ENCODE assay signal across 22 cellular contexts in the genomic region with DNA sequence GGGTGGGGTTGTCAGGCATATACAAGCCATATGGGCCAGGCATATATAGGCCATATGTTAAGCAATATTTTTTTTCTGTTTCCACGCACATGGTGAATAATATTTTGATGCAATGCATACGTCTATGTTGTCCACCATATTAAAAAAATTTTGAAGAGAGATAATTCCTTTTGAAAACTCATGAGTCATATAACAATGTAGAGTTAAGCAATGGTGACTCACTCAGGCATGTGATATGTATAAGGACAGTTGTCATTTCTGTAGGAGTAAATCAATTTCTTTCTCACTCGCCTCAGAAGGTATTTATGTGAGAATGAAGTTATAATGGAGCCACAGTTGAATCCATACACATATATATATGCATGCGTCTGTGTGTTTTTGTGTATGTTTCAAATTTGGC.
A peak's percentile ranks its signal among the peaks of the same experiment; 100 is the strongest.
DNase-seq lines count a peak whose midpoint lies in the region; ATAC-seq, FAIRE-seq and TF ChIP-seq lines count a peak whose summit lies in the region.
"Had no signal": no experiment of that assay in that cellular context is flagged by ENCODE, and none has a peak within 500 bp of the region (broad histone marks: within the 10 kb centered on the region; RNA-seq: fewer than 3 reads in every experiment).

No MANE protein-coding gene starts in this region.

- TF ChIP-seq CTCF in osteocyte (IDR thresholded peaks at IDR 0.05) (no peak), pancreas (IDR thresholded peaks at IDR 0.05) (no peak)

- no peak overlapping the region for H3K27ac ChIP-seq in epithelial cell of prostate
- H3K27ac ChIP-seq in pancreas = no peak overlapping the region
- H3K27ac ChIP-seq: body of pancreas, testis had no signal

- no peaks in the 10 kb centered on the region for H3K36me3 ChIP-seq in pancreas

- no peaks in the 10 kb centered on the region for H3K27me3 ChIP-seq in pancreas
- H3K27me3 ChIP-seq: body of pancreas, testis had no signal

- DNase-seq in HCEC 1CT (peak; percentile 82), RKO (ENCODE audit: low spot score) (peak; percentile 45), epithelial cell of prostate (ENCODE audit: low read depth, low spot score) (peak; percentile 24), renal cortical epithelial cell (ENCODE audit: low read depth) (peak; percentile 1), UCSD-AML1 (lab: John Stamatoyannopoulos, UW; ENCODE audit: unreplicated experiment) (no peak), osteocyte (ENCODE audit: extremely low spot score, unreplicated experiment) (no peak), pancreas (no peak)
- DNase-seq: activated gamma-delta T cell treated with Interleukin-2 at 50 U/mL for 16 hours; body of pancreas; C1 segment of cervical spinal cord; DMS79 treated with DMSO at 0.1 percent for 48 hours; effector CD4-positive, alpha-beta T cell; NCI-H2029; right cardiac atrium; stimulated activated CD4-positive, alpha-beta T cell treated with anti-CD3 and anti-CD28 coated beads, Interleukin-2, amount 100 ng/mL, for 24 hours; testis had no signal

- H3K27me3 Mint-ChIP-seq in osteocyte (ENCODE audit: unreplicated experiment) = peaks cover 2% of the 10 kb centered on the region

- H3K27ac Mint-ChIP-seq in osteocyte (ENCODE audit: unreplicated experiment) = no peak overlapping the region
- H3K27ac Mint-ChIP-seq: mesothelial cell of epicardium; T-helper 1 cell treated with Interleukin-12 subunit alpha and Interleukin-12 subunit beta and Interleukin-4 antibody, amounts not matched to agents 30 μg/mL and 1 μg/mL, for 36 hours had no signal

- no peaks in the 10 kb centered on the region for H3K36me3 Mint-ChIP-seq in osteocyte (ENCODE audit: unreplicated experiment)
- H3K36me3 Mint-ChIP-seq: mesothelial cell of epicardium had no signal

- ATAC-seq in GM19397 (IDR thresholded peaks at IDR 0.05; ENCODE audit: unreplicated experiment) (no peak), pancreas (no peak)
- ATAC-seq: activated CD4-positive, CD25-positive, alpha-beta regulatory T cell treated with anti-CD3 and anti-CD28 coated beads, Interleukin-2, amount 50 U/mL, for 24 hours; body of pancreas; right cardiac atrium had no signal

- H3K4me3 ChIP-seq in pancreas = no peak overlapping the region
- H3K4me3 ChIP-seq: body of pancreas, testis had no signal

- H3K4me1 ChIP-seq in pancreas = no peaks in the 10 kb centered on the region
- H3K4me1 ChIP-seq: body of pancreas, testis had no signal

- no peaks in the 10 kb centered on the region for H3K9me3 ChIP-seq in pancreas
- H3K9me3 ChIP-seq: body of pancreas, testis had no signal

- H3K4me3 Mint-ChIP-seq in osteocyte (ENCODE audit: unreplicated experiment) = no peak overlapping the region
- H3K4me3 Mint-ChIP-seq: mesothelial cell of epicardium; neural crest cell; T-helper 1 cell treated with Interleukin-12 subunit alpha and Interleukin-12 subunit beta and Interleukin-4 antibody, amounts not matched to agents 30 μg/mL and 1 μg/mL, for 36 hours had no signal

- intact Hi-C loops in pancreas (cut with DNase I) = no loop called here

- no peaks in the 10 kb centered on the region for H3K9me3 Mint-ChIP-seq in osteocyte (ENCODE audit: unreplicated experiment)
- H3K9me3 Mint-ChIP-seq: mesothelial cell of epicardium had no signal

- no peak for FAIRE-seq in pancreas (lab: Jason Lieb, UNC)
- FAIRE-seq: keratinocyte had no signal

- no peaks in the 10 kb centered on the region for H3K4me1 Mint-ChIP-seq in osteocyte (ENCODE audit: unreplicated experiment)
- H3K4me1 Mint-ChIP-seq: neural crest cell had no signal

- 77 to 87% methylated on average over 4 of the region's 4 CpGs for WGBS in pancreas, 2 donors

Comparison
In these comparisons a context has a peak if more than half of its experiments do, and no peak if none do; other contexts are left out.
1. DNase-seq: peak in HCEC 1CT (single experiment), RKO (single experiment), epithelial cell of prostate (single experiment) and renal cortical epithelial cell (single experiment); none in UCSD-AML1 (single experiment), osteocyte (single experiment) and pancreas (0 of 6).